ENCODE assay signal across 15 cellular contexts in the genomic region with DNA sequence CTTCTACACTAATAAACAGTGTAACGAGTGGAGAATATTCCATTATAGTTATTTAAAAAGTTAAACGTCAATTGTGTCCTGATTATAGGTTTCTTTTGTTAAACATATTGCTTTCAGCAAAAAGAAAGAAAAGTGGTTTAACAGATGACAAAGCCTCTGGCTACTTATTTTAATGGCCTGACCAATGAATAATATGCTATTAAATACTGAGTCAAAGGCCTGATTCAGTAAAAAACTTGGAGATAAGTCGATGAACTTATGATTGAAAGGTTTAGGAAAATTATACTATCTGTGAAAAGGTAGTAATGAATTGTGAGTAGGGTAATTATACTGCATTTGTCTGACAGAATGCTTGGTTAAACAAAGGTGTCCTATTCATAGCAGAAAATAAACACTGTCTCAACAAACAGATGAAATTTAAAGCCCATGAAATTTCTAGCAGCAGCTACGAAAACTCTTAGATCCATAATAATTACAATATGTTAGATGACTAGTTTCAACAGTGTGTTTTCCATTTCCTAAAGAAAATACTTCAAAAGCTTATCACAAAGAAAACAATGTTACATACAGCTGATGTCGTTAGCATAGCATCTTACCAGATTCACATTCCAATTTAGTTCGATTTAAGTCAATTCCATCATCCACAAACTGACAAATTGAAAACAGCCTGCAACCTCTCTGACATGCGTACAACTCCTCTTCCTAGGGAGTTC. TPM values are rescaled to one million over a fixed set of nuclear protein-coding genes. Genes with fewer than 3 reads are reported as not detected.
DNase-seq lines count a peak whose midpoint lies in the region; ATAC-seq and TF ChIP-seq lines count a peak whose summit lies in the region.
"Had no signal": no experiment of that assay in that cellular context is flagged by ENCODE, and none has a peak within 500 bp of the region (broad histone marks: within the 10 kb centered on the region; RNA-seq: fewer than 3 reads in every experiment).

No MANE protein-coding gene starts in this region.

- H3K27ac ChIP-seq in PC-3 (ENCODE audit: low read length), result no peak overlapping the region
- peak overlapping the region in 57 of 59 donors; percentile 2 to 96 (median 76) for H3K27ac ChIP-seq in dorsolateral prefrontal cortex
- peak overlapping the region; percentile 44 for H3K27ac ChIP-seq in temporal lobe (ENCODE audit: low read depth, low read length)
- H3K27ac ChIP-seq in right lobe of liver, result no peak overlapping the region
- H3K27ac ChIP-seq in effector memory CD4-positive, alpha-beta T cell (ENCODE audit: insufficient read depth, low read length, poor library complexity, severe bottlenecking), result no peak overlapping the region
- H3K27ac ChIP-seq: esophagus squamous epithelium, upper lobe of left lung had no signal

- 0 out of 2 replicates have a peak, but pooled peaks cover 5% of the 10 kb centered on the region for H4K20me1 ChIP-seq in PC-3 (ENCODE audit: low read length)

- H3F3A ChIP-seq in PC-3 (ENCODE audit: low read length, unreplicated experiment), result no peaks in the 10 kb centered on the region

- TF ChIP-seq POLR2A in right lobe of liver (IDR thresholded peaks at IDR 0.05), result no peak

- intact Hi-C loops in PC-3 (cut with micrococcal nuclease), result no loop called here
- intact Hi-C loops in dorsolateral prefrontal cortex (cut with DNase I), result no loop called here
- intact Hi-C loops in right lobe of liver (cut with DNase I), result no loop called here

- no peak for DNase-seq in activated T-cell treated with anti-CD3 and anti-CD28 coated beads, Interleukin-2, amount 50 U/mL, for 72 hours
- DNase-seq in activated T-cell treated with anti-CD3 and anti-CD28 coated beads, Interleukin-2, amount 50 U/mL, for 48 hours, result no peak
- DNase-seq in PC-3 (no peak), dorsolateral prefrontal cortex (no peak), right lobe of liver (no peak), HEK293T (ENCODE audit: extremely low spot score) (no peak)
- DNase-seq in effector memory CD4-positive, alpha-beta T cell, result no peak
- DNase-seq: activated T-cell treated with anti-CD3 and anti-CD28 coated beads, Interleukin-2, amount 50 U/mL, for 4 hours; DMS79 treated with DMSO at 0.1 percent for 48 hours; esophagus squamous epithelium; NCI-H446 treated with DMSO at 0.1 percent for 48 hours; Right ventricle myocardium superior; upper lobe of left lung had no signal

- POLR2A ChIA-PET in PC-3 (lab: Charles Lee; ENCODE audit: unreplicated experiment), result no interaction called here
- POLR2A ChIA-PET in HEK293T (lab: Yijun Ruan, JAX), result no interaction called here

- no peak overlapping the region for H3K4me3 ChIP-seq in PC-3 (ENCODE audit: low read length)
- peak overlapping the region in 6 of 59 donors; percentile 2 to 15 (median 6) for H3K4me3 ChIP-seq in dorsolateral prefrontal cortex
- no peak overlapping the region for H3K4me3 ChIP-seq in right lobe of liver
- no peak overlapping the region for H3K4me3 ChIP-seq in effector memory CD4-positive, alpha-beta T cell (ENCODE audit: insufficient read depth, low read depth, low read length, poor library complexity, severe bottlenecking)
- H3K4me3 ChIP-seq: esophagus squamous epithelium, upper lobe of left lung had no signal

- H3K27me3 ChIP-seq in PC-3 (ENCODE audit: low read length) (no peaks in the 10 kb centered on the region), dorsolateral prefrontal cortex (no peaks in the 10 kb centered on the region), right lobe of liver (no peaks in the 10 kb centered on the region)
- no peaks in the 10 kb centered on the region for H3K27me3 ChIP-seq in effector memory CD4-positive, alpha-beta T cell (replicated peaks; ENCODE audit: control insufficient read depth, insufficient read depth, low read length, poor library complexity, severe bottlenecking)
- H3K27me3 ChIP-seq: esophagus squamous epithelium, upper lobe of left lung had no signal

- H3K9me2 ChIP-seq in PC-3 (replicated peaks; ENCODE audit: low read length), result no peaks in the 10 kb centered on the region

- BruUV-seq in PC-3 (replicated peaks; lab: Mats Ljungman, UMichigan), result no TSS peak

- H2AFZ ChIP-seq in PC-3 (ENCODE audit: low read length), result no peak overlapping the region

- H3K9me3 ChIP-seq in PC-3 (ENCODE audit: low read length) (no peaks in the 10 kb centered on the region), right lobe of liver (no peaks in the 10 kb centered on the region)
- no peaks in the 10 kb centered on the region for H3K9me3 ChIP-seq in effector memory CD4-positive, alpha-beta T cell (ENCODE audit: control insufficient read depth, low read length)
- H3K9me3 ChIP-seq: esophagus squamous epithelium, upper lobe of left lung had no signal

- H3K4me1 ChIP-seq in PC-3 (ENCODE audit: insufficient read depth, low read length), result peaks cover 24% of the 10 kb centered on the region
- H3K4me1 ChIP-seq in right lobe of liver, result peaks cover 0 to 29% (median 9%) of the 10 kb centered on the region in 4 donors
- H3K4me1 ChIP-seq in effector memory CD4-positive, alpha-beta T cell (ENCODE audit: control insufficient read depth, insufficient read depth, low read length, poor library complexity, severe bottlenecking), result peaks cover 7% of the 10 kb centered on the region

- 78% methylated on average over 7 of the region's 7 CpGs for WGBS in right lobe of liver (ENCODE audit: insufficient coverage, low coverage, low lambda C conversion rate, missing lambda C conversion rate)

- H3K4me3 Mint-ChIP-seq in activated T-cell treated with anti-CD3 and anti-CD28 coated beads, Interleukin-2, amount 50 U/mL, for 72 hours, result no peak overlapping the region
- H3K4me3 Mint-ChIP-seq: activated T-cell treated with anti-CD3 and anti-CD28 coated beads, Interleukin-2, amount 50 U/mL, for 4 hours had no signal

- peaks cover 0 to 19% of the 10 kb centered on the region in 2 donors for H3K36me3 Mint-ChIP-seq in activated T-cell treated with anti-CD3 and anti-CD28 coated beads, Interleukin-2, amount 50 U/mL, for 72 hours (ENCODE audit: insufficient read depth in 2 of 2)

- peaks cover 14% of the 10 kb centered on the region; the same call in 1 of the 2 replicates for H3K36me3 ChIP-seq in PC-3 (ENCODE audit: low read depth, low read length)
- H3K36me3 ChIP-seq in right lobe of liver, result peaks cover 5 to 20% (median 10%) of the 10 kb centered on the region in 4 donors
- peaks cover 29% of the 10 kb centered on the region for H3K36me3 ChIP-seq in effector memory CD4-positive, alpha-beta T cell (ENCODE audit: control insufficient read depth, insufficient read depth, low read length)

- no peak for TF ChIP-seq CTCF in PC-3 (conservative IDR thresholded peaks at IDR 0.05; ENCODE audit: low read depth, low read length)
- TF ChIP-seq CTCF in dorsolateral prefrontal cortex (IDR thresholded peaks at IDR 0.05 in 54 of 56, conservative IDR thresholded peaks at IDR 0.05 in 2 of 56; ENCODE audit: low read depth in 1 of 56, partially characterized antibody in 56 of 56), result no peak
- TF ChIP-seq CTCF in right lobe of liver (IDR thresholded peaks at IDR 0.05), result no peak

- H3K9ac ChIP-seq in PC-3 (ENCODE audit: low read length), result no peak overlapping the region

- peaks cover 55% of the 10 kb centered on the region for H3K79me2 ChIP-seq in PC-3 (ENCODE audit: low read length)

- no peaks in the 10 kb centered on the region for H3K9me3 Mint-ChIP-seq in activated T-cell treated with anti-CD3 and anti-CD28 coated beads, Interleukin-2, amount 50 U/mL, for 72 hours
- H3K9me3 Mint-ChIP-seq: activated T-cell treated with anti-CD3 and anti-CD28 coated beads, Interleukin-2, amount 50 U/mL, for 4 hours had no signal

- ATAC-seq in activated T-cell treated with anti-CD3 and anti-CD28 coated beads, Interleukin-2, amount 50 U/mL, for 72 hours (replicated peaks in 1 of 2), result no peak
- peak; percentile 35; the same call in 1 of the 2 replicates for ATAC-seq in PC-3
- no peak for ATAC-seq in right lobe of liver
- ATAC-seq: activated T-cell treated with anti-CD3 and anti-CD28 coated beads, Interleukin-2, amount 50 U/mL, for 4 hours had no signal

- CTCF ChIA-PET in PC-3 (lab: Charles Lee), result no interaction called here
- CTCF ChIA-PET in HEK293T (lab: Yijun Ruan, JAX), result no interaction called here

- no peak overlapping the region for H3K4me2 ChIP-seq in PC-3 (ENCODE audit: low read length)

- peaks cover 27% of the 10 kb centered on the region for H3K4me1 Mint-ChIP-seq in activated T-cell treated with anti-CD3 and anti-CD28 coated beads, Interleukin-2, amount 50 U/mL, for 72 hours (ENCODE audit: low read depth)

- no peaks in the 10 kb centered on the region for H3K27me3 Mint-ChIP-seq in activated T-cell treated with anti-CD3 and anti-CD28 coated beads, Interleukin-2, amount 50 U/mL, for 72 hours (ENCODE audit: low read depth)

- peak overlapping the region; percentile 76 for H3K27ac Mint-ChIP-seq in activated T-cell treated with anti-CD3 and anti-CD28 coated beads, Interleukin-2, amount 50 U/mL, for 72 hours

TF ChIP-seq in HEK293T, 16 proteins besides CTCF, POLR2A, EP300 and RAD21 (continues in another document):
- TF ChIP-seq ARNT (IDR thresholded peaks at IDR 0.05) (no peak), TARDBP (IDR thresholded peaks at IDR 0.05) (no peak), ZNF384 (IDR thresholded peaks at IDR 0.05) (no peak), FOXA1 (IDR thresholded peaks at IDR 0.05) (no peak)
- TF ChIP-seq, protein P1, sequence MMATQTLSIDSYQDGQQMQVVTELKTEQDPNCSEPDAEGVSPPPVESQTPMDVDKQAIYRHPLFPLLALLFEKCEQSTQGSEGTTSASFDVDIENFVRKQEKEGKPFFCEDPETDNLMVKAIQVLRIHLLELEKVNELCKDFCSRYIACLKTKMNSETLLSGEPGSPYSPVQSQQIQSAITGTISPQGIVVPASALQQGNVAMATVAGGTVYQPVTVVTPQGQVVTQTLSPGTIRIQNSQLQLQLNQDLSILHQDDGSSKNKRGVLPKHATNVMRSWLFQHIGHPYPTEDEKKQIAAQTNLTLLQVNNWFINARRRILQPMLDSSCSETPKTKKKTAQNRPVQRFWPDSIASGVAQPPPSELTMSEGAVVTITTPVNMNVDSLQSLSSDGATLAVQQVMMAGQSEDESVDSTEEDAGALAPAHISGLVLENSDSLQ (IDR thresholded peaks at IDR 0.05), result no peak

RNA-seq across cellular contexts. Expression of a gene that starts 6.2 kb away (rescaled TPM):
- total RNA-seq in activated T-cell treated with anti-CD3 and anti-CD28 coated beads, Interleukin-2, amount 50 U/mL, for 72 hours, result 100 to 1,000 TPM; 148 to 179 TPM
- 71.5 and 133 TPM in 2 replicates for total RNA-seq in PC-3 (2014; rRNA removed)
- 100 to 1,000 TPM; 155 to 435 (median 269) TPM for total RNA-seq in dorsolateral prefrontal cortex
- total RNA-seq in temporal lobe, result 74.7 TPM
- 100 to 1,000 TPM; 133 to 379 (median 280) TPM for total RNA-seq in right lobe of liver

RNA-seq across cellular contexts. Expression of a gene that starts 6.6 kb away (rescaled TPM):
- total RNA-seq in activated T-cell treated with anti-CD3 and anti-CD28 coated beads, Interleukin-2, amount 50 U/mL, for 72 hours, result 10 to 100 TPM; 13.8 to 17.0 TPM
- total RNA-seq in PC-3 (2014; rRNA removed), result 4.2 and 7.7 TPM in 2 replicates
- total RNA-seq in dorsolateral prefrontal cortex, result 10 to 100 TPM in 29 of 120 experiments, 1 to 10 TPM in 91; 5.2 to 16.1 (median 8.6) TPM
- total RNA-seq in temporal lobe, result 3.7 TPM
- 1 to 10 TPM; 1.2 to 2.9 (median 1.8) TPM for total RNA-seq in right lobe of liver

RNA-seq across cellular contexts. Expression of a gene that starts 28.8 kb away (rescaled TPM):
- total RNA-seq in activated T-cell treated with anti-CD3 and anti-CD28 coated beads, Interleukin-2, amount 50 U/mL, for 72 hours, result not detected
- total RNA-seq in PC-3 (2014; rRNA removed) (not detected in 2 replicates), dorsolateral prefrontal cortex (1 to 10 TPM in 1 of 120 experiments, under 1 TPM in 1, not detected in 118; 0.23 to 1.0 TPM), temporal lobe (not detected), right lobe of liver (under 1 TPM in 2 of 6 experiments, not detected in 4; 0.44 to 0.57 TPM)
- total RNA-seq: activated T-cell treated with anti-CD3 and anti-CD28 coated beads, Interleukin-2, amount 50 U/mL, for 4 hours; LHCN-M2; Right ventricle myocardium superior had no signal

Comparison
In these comparisons a context has a peak if more than half of its experiments do, and no peak if none do; other contexts are left out.
1. H3K27ac ChIP-seq: peak in dorsolateral prefrontal cortex (57 of 59) and temporal lobe (single experiment); none in PC-3 (single experiment), right lobe of liver (0 of 3) and effector memory CD4-positive, alpha-beta T cell (single experiment).